19 cellular contexts compared by ENCODE assay signal in the genomic region with DNA sequence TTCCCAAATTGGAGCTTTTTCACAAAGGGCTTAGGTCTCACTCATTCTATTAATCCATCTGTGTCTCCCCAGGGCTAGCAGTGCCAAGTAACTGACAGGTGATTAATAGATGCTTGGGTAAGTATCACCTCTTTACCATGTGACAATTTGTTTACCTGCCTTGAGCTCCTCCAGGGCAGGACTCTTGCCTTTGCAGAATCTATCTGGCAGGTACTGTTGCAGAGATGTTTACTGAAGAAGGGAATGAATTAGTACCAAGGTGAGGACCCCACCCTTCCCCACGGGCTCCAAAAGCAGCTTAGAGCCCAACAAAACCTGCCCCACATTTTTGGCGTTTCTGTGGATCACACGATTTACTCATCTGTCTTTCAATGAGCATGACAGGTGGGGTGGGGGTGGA. TPM values are rescaled to one million over a fixed set of nuclear protein-coding genes. Genes with fewer than 3 reads are reported as not detected.
DNase-seq lines count a peak whose midpoint lies in the region; ATAC-seq, FAIRE-seq and TF ChIP-seq lines count a peak whose summit lies in the region.
"Had no signal": no experiment of that assay in that cellular context is flagged by ENCODE, and none has a peak within 500 bp of the region (broad histone marks: within the 10 kb centered on the region; RNA-seq: fewer than 3 reads in every experiment).

No MANE protein-coding gene starts in this region.

- no peak for ATAC-seq in RWPE2 (ENCODE audit: low read depth)
- ATAC-seq in GM19467 (IDR thresholded peaks at IDR 0.05; ENCODE audit: unreplicated experiment): no peak

- H3K4me3 ChIP-seq in GM23248 (peak overlapping the region; percentile 81), RWPE2 (ENCODE audit: severe bottlenecking) (no peak overlapping the region), fibroblast of lung (replicated peaks in 1 of 4; ENCODE audit: control extremely low read depth in 1 of 4, insufficient read depth in 1 of 4, low read depth in 3 of 4, low read length in 4 of 4) (peak overlapping the region in 1 of 4 experiments; percentile 84), trophoblast cell (ENCODE audit: low read depth, low read length) (no peak overlapping the region)
- H3K4me3 ChIP-seq: GM12878, lung had no signal

- H3K27ac ChIP-seq in GM23248: peak overlapping the region; percentile 90; the same call in 1 of the 2 replicates
- H3K27ac ChIP-seq in RWPE2 (ENCODE audit: poor library complexity, severe bottlenecking): peak overlapping the region; percentile 95
- no peak overlapping the region for H3K27ac ChIP-seq in fibroblast of lung (ENCODE audit: insufficient read depth, low read length)
- H3K27ac ChIP-seq in trophoblast cell (ENCODE audit: low read depth, low read length): no peak overlapping the region

- H3K9me3 ChIP-seq in GM23248 (ENCODE audit: low read depth) (no peaks in the 10 kb centered on the region), RWPE2 (ENCODE audit: severe bottlenecking) (no peaks in the 10 kb centered on the region), fibroblast of lung (ENCODE audit: control insufficient read depth, insufficient read depth, low read depth, low read length) (no peaks in the 10 kb centered on the region), trophoblast cell (ENCODE audit: insufficient read depth, low read depth, low read length) (no peaks in the 10 kb centered on the region)
- H3K9me3 ChIP-seq: tibial artery had no signal

- WGBS in GM23248 (ENCODE audit: low coverage in 1 of 2, low lambda C conversion rate in 2 of 2, missing lambda C conversion rate in 2 of 2), 2 experiments: 57 to 59% methylated on average over 3 of the region's 3 CpGs
- WGBS in trophoblast cell (ENCODE audit: extremely low coverage, insufficient coverage, insufficient read length): no CpG with 5 or more reads among the region's 3 CpGs

- H2BK120ac ChIP-seq in trophoblast cell (ENCODE audit: insufficient read depth, low read length, poor library complexity): peak overlapping the region; percentile 92

- H3K23ac ChIP-seq in trophoblast cell (ENCODE audit: low read length): no peak overlapping the region

- no peaks in the 10 kb centered on the region for H3K9me2 ChIP-seq in GM23248 (ENCODE audit: insufficient read depth)

- H3K4me1 ChIP-seq in GM23248 (ENCODE audit: insufficient read depth) (peaks cover 54% of the 10 kb centered on the region), RWPE2 (ENCODE audit: insufficient read depth, poor library complexity, severe bottlenecking) (peaks cover 37% of the 10 kb centered on the region), fibroblast of lung (ENCODE audit: control insufficient read depth, extremely low read depth, insufficient read depth, low read length) (peaks cover 25% of the 10 kb centered on the region), trophoblast cell (ENCODE audit: control insufficient read depth in 1 of 2, insufficient read depth in 2 of 2, low read length in 2 of 2) (peaks cover 13 to 24% of the 10 kb centered on the region in 2 experiments)

- no peaks in the 10 kb centered on the region for H4K20me1 ChIP-seq in GM23248 (ENCODE audit: insufficient read depth)
- no peaks in the 10 kb centered on the region for H4K20me1 ChIP-seq in fibroblast of lung (ENCODE audit: control insufficient read depth, extremely low read depth, insufficient read depth, low read length)

- H3K14ac ChIP-seq in trophoblast cell (ENCODE audit: low read length): no peak overlapping the region

- peak overlapping the region; percentile 72 for H2BK5ac ChIP-seq in trophoblast cell (ENCODE audit: low read depth, low read length, poor library complexity)

- no peak for TF ChIP-seq POLR2A in H54 (IDR thresholded peaks at IDR 0.05; ENCODE audit: low read depth, low read length)

- no peak overlapping the region for H4K8ac ChIP-seq in trophoblast cell (ENCODE audit: low read depth, low read length)

- peak overlapping the region; percentile 65 for H2AK5ac ChIP-seq in trophoblast cell (ENCODE audit: low read length)

- FAIRE-seq in H54 (lab: Jason Lieb, UNC): no peak
- FAIRE-seq: GM12878 had no signal

- TF ChIP-seq CTCF in RWPE2 (IDR thresholded peaks at IDR 0.05; ENCODE audit: poor library complexity, severe bottlenecking): no peak
- no peak for TF ChIP-seq CTCF in fibroblast of lung (conservative IDR thresholded peaks at IDR 0.05 in 1 of 2, IDR thresholded peaks at IDR 0.05 in 1 of 2; ENCODE audit: low read depth in 1 of 2, low read length in 2 of 2)

- peak overlapping the region; percentile 96 for H3K9ac ChIP-seq in GM23248
- no peak overlapping the region for H3K9ac ChIP-seq in fibroblast of lung (ENCODE audit: insufficient read depth, low read length)
- no peak overlapping the region for H3K9ac ChIP-seq in trophoblast cell (ENCODE audit: low read length)

- peaks cover 14% of the 10 kb centered on the region; the same call in 1 of the 2 replicates for H3K36me3 ChIP-seq in GM23248 (ENCODE audit: low read depth)
- H3K36me3 ChIP-seq in RWPE2 (ENCODE audit: low read depth): peaks cover 29% of the 10 kb centered on the region
- peaks cover 2% of the 10 kb centered on the region for H3K36me3 ChIP-seq in fibroblast of lung (ENCODE audit: control insufficient read depth, insufficient read depth, low read length)
- H3K36me3 ChIP-seq in trophoblast cell (ENCODE audit: control insufficient read depth in 1 of 2, insufficient read depth in 2 of 2, low read length in 2 of 2): peaks cover 18 to 32% of the 10 kb centered on the region in 2 experiments
- H3K36me3 ChIP-seq: tibial artery had no signal

- H4K12ac ChIP-seq in trophoblast cell (ENCODE audit: low read depth, low read length): no peak overlapping the region

- H4K91ac ChIP-seq in trophoblast cell (ENCODE audit: low read depth, low read length): peak overlapping the region; percentile 88

- H2AFZ ChIP-seq in GM23248 (no peak overlapping the region), fibroblast of lung (ENCODE audit: low read length) (no peak overlapping the region), trophoblast cell (ENCODE audit: insufficient read depth, low read length, poor library complexity) (peak overlapping the region; percentile 57)

- DNase-seq in GM23248 (no peak), RWPE2 (ENCODE audit: low spot score) (no peak), fibroblast of lung (ENCODE audit: low read depth in 2 of 2) (no peak), trophoblast cell (no peak), activated gamma-delta T cell treated with Interleukin-2 at 50 U/mL for 16 hours (no peak), H54 (ENCODE audit: insufficient read length, low spot score) (no peak)
- DNase-seq in stimulated activated CD4-positive, alpha-beta T cell treated with anti-CD3 and anti-CD28 coated beads, Interleukin-4, amount 100 ng/mL, for 4 hours: no peak
- DNase-seq: activated CD4-positive, alpha-beta T cell treated with anti-CD3 and anti-CD28 coated beads for 1 hour; activated T-cell treated with anti-CD3 and anti-CD28 coated beads, Interleukin-2, amount 50 U/mL, for 4 hours; CD4-positive, CD25-positive, alpha-beta regulatory T cell; DMS153; NCI-H1105 treated with DMSO at 0.1 percent for 48 hours; stimulated activated naive B cell treated with anti-CD40 and anti-IgM and Interleukin-4, amounts not matched to agents 10 μg/mL and 1 μg/mL and 100 μg/mL, for 72 hours; SW 1271 had no signal

- in situ Hi-C loops in GM23248 (cut with MboI): no loop called here

- H3K79me2 ChIP-seq in GM23248 (ENCODE audit: insufficient read depth): peaks cover 53% of the 10 kb centered on the region
- peaks cover 15% of the 10 kb centered on the region for H3K79me2 ChIP-seq in fibroblast of lung (ENCODE audit: control insufficient read depth, insufficient read depth, low read length)
- H3K79me2 ChIP-seq in trophoblast cell (ENCODE audit: control insufficient read depth, insufficient read depth, low read length, poor library complexity): peaks cover 27% of the 10 kb centered on the region

- no peak overlapping the region for H3K4ac ChIP-seq in trophoblast cell (ENCODE audit: low read depth, low read length)

- H2BK12ac ChIP-seq in trophoblast cell (ENCODE audit: low read length): peak overlapping the region; percentile 95

- H3K27me3 ChIP-seq in GM23248 (replicated peaks; ENCODE audit: insufficient read depth): no peaks in the 10 kb centered on the region
- no peaks in the 10 kb centered on the region for H3K27me3 ChIP-seq in RWPE2 (ENCODE audit: insufficient read depth, poor library complexity, severe bottlenecking)
- H3K27me3 ChIP-seq in fibroblast of lung (ENCODE audit: control insufficient read depth, insufficient read depth, low read length): no peaks in the 10 kb centered on the region
- peaks cover 2% of the 10 kb centered on the region for H3K27me3 ChIP-seq in trophoblast cell (ENCODE audit: insufficient read depth, low read length)
- H3K27me3 ChIP-seq: tibial artery had no signal

- peaks cover 25% of the 10 kb centered on the region for H3K79me1 ChIP-seq in trophoblast cell (ENCODE audit: low read length)

- peaks cover 65% of the 10 kb centered on the region for H3F3A ChIP-seq in GM23248 (ENCODE audit: insufficient read depth)

- peak overlapping the region; percentile 89 for H3K18ac ChIP-seq in trophoblast cell (ENCODE audit: low read length)

- H3K4me2 ChIP-seq in GM23248 (ENCODE audit: unreplicated experiment) (no peak overlapping the region), fibroblast of lung (ENCODE audit: extremely low read depth, insufficient read depth, low read length) (peak overlapping the region; percentile 81), trophoblast cell (ENCODE audit: low read length) (peak overlapping the region; percentile 66)

RNA-seq across cellular contexts. Expression of a gene that starts 0.7 kb away (rescaled TPM):
- 7,109 and 7,351 TPM in 2 replicates for total RNA-seq in GM23248 (2014; rRNA removed; shearing (Covaris generic))
- 7,159 and 7,358 TPM in 2 replicates for polyA plus RNA-seq in GM23248 (2016; fragmentation: Nextera tagmentation; extraction: Ambion mirVana)
- 270 and 398 TPM in 2 replicates for total RNA-seq in fibroblast of lung
- 525 and 889 TPM in 2 replicates for polyA plus RNA-seq in fibroblast of lung
- polyA plus RNA-seq in fibroblast of lung (2012): 631 and 968 TPM in 2 replicates
- polyA minus RNA-seq in fibroblast of lung (ENCODE audit: low replicate concordance): 379 and 787 TPM in 2 replicates
- 3,939 and 3,953 TPM in 2 replicates for polyA plus RNA-seq in trophoblast cell (2013)
- total RNA-seq: activated naive CD4-positive, alpha-beta T cell treated with anti-CD3 and anti-CD28 coated beads, Interleukin-2, amount 50 U/mL, for 72 hours had no signal

Comparison
In these comparisons a context has a peak if more than half of its experiments do, and no peak if none do; other contexts are left out.
1. H3K27ac ChIP-seq: peak in GM23248 (single experiment) and RWPE2 (single experiment); none in fibroblast of lung (single experiment) and trophoblast cell (single experiment).
2. RNA of a gene that starts 0.7 kb away (total RNA-seq): 7,109 to 7,351 TPM in GM23248; 270 to 398 TPM in fibroblast of lung; every median in the first group is over 10 times any median in the second.